ENCODE assay signal across 29 cellular contexts in the genomic region with DNA sequence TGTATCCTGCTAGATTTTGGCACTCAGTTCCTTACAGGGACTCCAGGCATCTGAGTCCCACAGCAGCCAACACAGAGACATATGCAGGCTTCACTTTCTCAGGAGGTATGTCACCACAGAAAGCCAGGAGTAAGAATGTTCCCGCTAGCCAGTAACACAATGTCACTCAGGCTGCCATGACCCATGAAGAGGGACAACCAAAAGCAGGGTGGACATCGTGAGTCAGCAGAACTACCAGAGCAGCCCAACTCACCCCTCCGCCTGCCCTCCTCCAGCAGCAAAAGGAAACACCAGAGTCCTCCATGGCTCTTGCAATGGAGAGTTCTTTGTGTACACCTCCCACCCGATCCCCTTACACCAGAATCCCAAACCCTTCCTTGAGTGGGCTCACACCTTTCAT.
"Had no signal": no experiment of that assay in that cellular context is flagged by ENCODE, and none has a peak within 500 bp of the region (broad histone marks: within the 10 kb centered on the region; RNA-seq: fewer than 3 reads in every experiment).

No MANE protein-coding gene starts in this region.

- FAIRE-seq: islet of Langerhans had no signal

- H3K4me3 Mint-ChIP-seq: activated T-helper 1 cell treated with anti-CD3 and anti-CD28 coated beads, Interleukin-12 subunit alpha, Interleukin-12 subunit beta, Interleukin-2, Interleukin-4 antibody, amounts not matched to agents 30 ng/mL and 10 ng/mL and 1 ng/mL, durations not matched to agents 14 hours and 24 hours and 36 hours; central memory CD8-positive, alpha-beta T cell; dendritic cell treated with granulocyte-macrophage colony-stimulating factor and Interleukin-4, amounts not matched to agents 40 ng/mL and 50 ng/mL, for 4 days; endodermal cell; memory B cell; naive thymus-derived CD8-positive, alpha-beta T cell; neural progenitor cell; T-helper 1 cell treated with Interleukin-12 subunit alpha and Interleukin-12 subunit beta and Interleukin-4 antibody, amounts not matched to agents 30 μg/mL and 1 μg/mL, for 36 hours had no signal

- H3K4me1 ChIP-seq: neural progenitor cell, tibial artery, upper lobe of right lung had no signal

- H3K9me3 Mint-ChIP-seq: activated T-helper 1 cell treated with anti-CD3 and anti-CD28 coated beads, Interleukin-12 subunit alpha, Interleukin-12 subunit beta, Interleukin-2, Interleukin-4 antibody, amounts not matched to agents 30 ng/mL and 10 ng/mL and 1 ng/mL, durations not matched to agents 14 hours and 24 hours and 36 hours; central memory CD8-positive, alpha-beta T cell; endodermal cell; naive thymus-derived CD8-positive, alpha-beta T cell; neural progenitor cell; T-helper 1 cell treated with Interleukin-12 subunit alpha and Interleukin-12 subunit beta and Interleukin-4 antibody, amounts not matched to agents 30 μg/mL and 1 μg/mL, for 36 hours had no signal

- H3K27me3 ChIP-seq: breast epithelium, gastrocnemius medialis, neural progenitor cell, right atrium auricular region, suprapubic skin, tibial artery, upper lobe of right lung had no signal

- H3K4me1 Mint-ChIP-seq: central memory CD8-positive, alpha-beta T cell; endodermal cell; neural progenitor cell had no signal

- H3K9ac ChIP-seq: neural progenitor cell had no signal

- DNase-seq: activated CD4-positive, alpha-beta T cell treated with anti-CD3 and anti-CD28 coated beads for 48 hours; activated CD4-positive, alpha-beta T cell treated with anti-CD3 and anti-CD28 coated beads, Interleukin-2, amount 50 U/mL, for 48 hours; activated CD8-positive, alpha-beta memory T cell treated with anti-CD3 and anti-CD28 coated beads for 24 hours; activated effector memory CD4-positive, alpha-beta T cell treated with anti-CD3 and anti-CD28 coated beads, Interleukin-2, amount 50 U/mL, for 16 hours; activated naive CD4-positive, alpha-beta T cell treated with anti-CD3 and anti-CD28 coated beads, Interleukin-2, amount 50 U/mL, for 16 hours; amniotic stem cell; endodermal cell; gastrocnemius medialis; glutamatergic neuron; left cardiac atrium; naive thymus-derived CD8-positive, alpha-beta T cell; stimulated activated CD4-positive, alpha-beta T cell treated with anti-CD3 and anti-CD28 coated beads, Interleukin-15, amount 100 ng/mL, for 24 hours; stimulated activated CD4-positive, alpha-beta T cell treated with anti-CD3 and anti-CD28 coated beads, Interleukin-2, amount 100 ng/mL, for 24 hours; stimulated activated naive CD4-positive, alpha-beta T cell; T-helper 9 cell; tibial artery; upper lobe of right lung; WERI-Rb-1 had no signal

- H3K4me3 ChIP-seq: breast epithelium, gastrocnemius medialis, neural progenitor cell, right atrium auricular region, suprapubic skin, tibial artery, upper lobe of right lung had no signal

- H3K4me2 ChIP-seq: neural progenitor cell had no signal

- H3K27ac ChIP-seq: breast epithelium, gastrocnemius medialis, neural progenitor cell, right atrium auricular region, tibial artery, upper lobe of right lung, WERI-Rb-1 had no signal

- H3K36me3 ChIP-seq: breast epithelium, neural progenitor cell, right atrium auricular region, WERI-Rb-1 had no signal

- H3K27ac Mint-ChIP-seq: activated T-helper 1 cell treated with anti-CD3 and anti-CD28 coated beads, Interleukin-12 subunit alpha, Interleukin-12 subunit beta, Interleukin-2, Interleukin-4 antibody, amounts not matched to agents 30 ng/mL and 10 ng/mL and 1 ng/mL, durations not matched to agents 14 hours and 24 hours and 36 hours; dendritic cell treated with granulocyte-macrophage colony-stimulating factor and Interleukin-4, amounts not matched to agents 40 ng/mL and 50 ng/mL, for 4 days; endodermal cell; memory B cell; neural progenitor cell; T-helper 1 cell treated with Interleukin-12 subunit alpha and Interleukin-12 subunit beta and Interleukin-4 antibody, amounts not matched to agents 30 μg/mL and 1 μg/mL, for 36 hours had no signal

- H3K9me3 ChIP-seq: breast epithelium, gastrocnemius medialis, right atrium auricular region, suprapubic skin, tibial artery, upper lobe of right lung had no signal

- ATAC-seq: activated CD4-positive, CD25-positive, alpha-beta regulatory T cell treated with anti-CD3 and anti-CD28 coated beads, Interleukin-2, amount 50 U/mL, for 24 hours; gastrocnemius medialis; left cardiac atrium; naive thymus-derived CD8-positive, alpha-beta T cell had no signal

- H2AFZ ChIP-seq: neural progenitor cell had no signal

- H3K36me3 Mint-ChIP-seq: neural progenitor cell had no signal

- H3K27me3 Mint-ChIP-seq: central memory CD8-positive, alpha-beta T cell; dendritic cell treated with granulocyte-macrophage colony-stimulating factor and Interleukin-4, amounts not matched to agents 40 ng/mL and 50 ng/mL, for 4 days; memory B cell; naive thymus-derived CD8-positive, alpha-beta T cell had no signal
